ENCODE assay signal across 8 cellular contexts in genomic region chr11:62666259-62666926, GRCh38. TPM values are rescaled to one million over a fixed set of nuclear protein-coding genes. Genes with fewer than 3 reads are reported as not detected.
A peak's percentile ranks its signal among the peaks of the same experiment; 100 is the strongest.
DNase-seq lines count a peak whose midpoint lies in the region; ATAC-seq, FAIRE-seq and TF ChIP-seq lines count a peak whose summit lies in the region.

No MANE protein-coding gene starts in this region.

- H3K79me1 ChIP-seq in H1 (ENCODE audit: low read depth, low read length) (peaks cover 5% of the 10 kb centered on the region), neuronal stem cell (ENCODE audit: low read depth, low read length) (peaks cover 11% of the 10 kb centered on the region)

- H2BK20ac ChIP-seq in H1 (ENCODE audit: low read length) = no peak overlapping the region

- peak overlapping the region; percentile 1 for H4K91ac ChIP-seq in H1 (replicated peaks; ENCODE audit: insufficient read length, low read length)
- no peak overlapping the region for H4K91ac ChIP-seq in neuronal stem cell (ENCODE audit: low read depth, low read length, poor library complexity)

- H3K4me1 Mint-ChIP-seq in Caco-2 (ENCODE audit: low read depth, unreplicated experiment) = peaks cover 11% of the 10 kb centered on the region

- intact Hi-C loops in Caco-2 (cut with micrococcal nuclease; ENCODE audit: unreplicated experiment) (no loop called here), PC-3 (cut with micrococcal nuclease) (no loop called here)

- H3K27ac Mint-ChIP-seq in Caco-2 (ENCODE audit: unreplicated experiment) = peak overlapping the region; percentile 97

- no peaks in the 10 kb centered on the region for H3K9me2 ChIP-seq in PC-3 (replicated peaks; ENCODE audit: low read length)

- H3K27me3 ChIP-seq in Caco-2 (replicated peaks; ENCODE audit: control insufficient read depth, insufficient read depth, low read length) = no peaks in the 10 kb centered on the region
- no peaks in the 10 kb centered on the region for H3K27me3 ChIP-seq in PC-3 (ENCODE audit: low read length)
- H3K27me3 ChIP-seq in H1 (replicated peaks in 1 of 4; ENCODE audit: control insufficient read depth in 3 of 4, extremely low read depth in 1 of 4, insufficient read depth in 3 of 4, low read length in 3 of 4) = no peaks in the 10 kb centered on the region
- H3K27me3 ChIP-seq in neuronal stem cell (ENCODE audit: control insufficient read depth in 3 of 3, insufficient read depth in 3 of 3, low read depth in 1 of 3, low read length in 3 of 3) = no peaks in the 10 kb centered on the region

- H3K9ac ChIP-seq in PC-3 (ENCODE audit: low read length) (peak overlapping the region; percentile 92), H1 (replicated peaks in 1 of 4; ENCODE audit: extremely low read depth in 1 of 4, low read depth in 3 of 4, low read length in 3 of 4) (peak overlapping the region; percentile 57 to 92 (median 90)), neuronal stem cell (ENCODE audit: low read depth, low read length, poor library complexity) (peak overlapping the region; percentile 95)

- H2AFZ ChIP-seq in PC-3 (ENCODE audit: low read length) (no peak overlapping the region), H1 (ENCODE audit: low read length) (no peak overlapping the region), neuronal stem cell (ENCODE audit: low read length) (no peak overlapping the region)

- H3K79me2 ChIP-seq in PC-3 (ENCODE audit: low read length) (peaks cover 72% of the 10 kb centered on the region), H1 (ENCODE audit: control insufficient read depth in 1 of 2, insufficient read depth in 2 of 2, low read length in 2 of 2) (peaks cover 7 to 33% of the 10 kb centered on the region in 2 experiments; a peak in 3 of 4 replicates)

- peak; percentile 57 to 81 for TF ChIP-seq POLR2A in H1 (IDR thresholded peaks at IDR 0.05; ENCODE audit: control extremely low read depth in 1 of 2, low read depth in 2 of 2, low read length in 2 of 2)

- H4K5ac ChIP-seq in H1 (ENCODE audit: insufficient read length, low read depth, low read length) = peak overlapping the region; percentile 84

- H3K36me3 ChIP-seq in Caco-2 (ENCODE audit: control insufficient read depth, insufficient read depth, low read length) (peaks cover 7% of the 10 kb centered on the region), PC-3 (ENCODE audit: low read depth, low read length) (peaks cover 16% of the 10 kb centered on the region), H1 (ENCODE audit: control insufficient read depth in 2 of 4, insufficient read depth in 4 of 4, low read length in 3 of 4) (peaks cover 11 to 35% (median 20%) of the 10 kb centered on the region in 4 experiments), neuronal stem cell (replicated peaks in 1 of 2; ENCODE audit: control insufficient read depth in 2 of 2, insufficient read depth in 2 of 2, low read length in 2 of 2) (peaks cover 16 to 42% of the 10 kb centered on the region in 2 donors)

- H3K27ac ChIP-seq in PC-3 (ENCODE audit: low read length) (peak overlapping the region; percentile 30), H1 (ENCODE audit: low read depth, low read length) (peak overlapping the region; percentile 73; the same call in 1 of the 2 replicates), neuronal stem cell (replicated peaks; ENCODE audit: low read length) (no peak overlapping the region)

- H3K27me3 Mint-ChIP-seq in Caco-2 (ENCODE audit: insufficient read depth, unreplicated experiment) = no peaks in the 10 kb centered on the region

- H3K4ac ChIP-seq in H1 (replicated peaks; ENCODE audit: insufficient read length, low read depth, low read length) = peak overlapping the region; percentile 74
- H3K4ac ChIP-seq in neuronal stem cell (ENCODE audit: low read length) = no peak overlapping the region

- H3K4me3 ChIP-seq in Caco-2 (ENCODE audit: low read depth, low read length) (peak overlapping the region; percentile 50), PC-3 (ENCODE audit: low read length) (peak overlapping the region; percentile 98), H1 (ENCODE audit: extremely low read depth in 1 of 4, insufficient read depth in 2 of 4, low read depth in 3 of 4, low read length in 4 of 4) (peak overlapping the region; percentile 83 to 98 (median 95)), neuronal stem cell (ENCODE audit: low read length in 2 of 2) (peak overlapping the region; percentile 84 to 98)

- peak overlapping the region; percentile 93 for H3K56ac ChIP-seq in H1 (replicated peaks; ENCODE audit: insufficient read length, low read depth, low read length)

- peaks cover 13% of the 10 kb centered on the region for H3F3A ChIP-seq in PC-3 (ENCODE audit: low read length, unreplicated experiment)

- peak overlapping the region; percentile 99 for H3K4me3 Mint-ChIP-seq in Caco-2 (ENCODE audit: unreplicated experiment)

- CTCF ChIA-PET in Caco-2 (lab: Charles Lee) = interaction anchor here (1.4 to 2.1 kb wide), 3 partner anchors 13 to 93 kb away, joined by 4 to 7 read pairs (median 6); partner anchors contain the start of genes EEF1G, INTS5 and TUT1
- CTCF ChIA-PET in PC-3 (lab: Charles Lee) = interaction anchor here (0.5 to 1.7 kb wide), 2 partner anchors 15 to 121 kb away, joined by 4 to 6 read pairs; partner anchors contain the start of gene TMEM179B
- CTCF ChIA-PET in H1 (lab: Charles Lee; ENCODE audit: partially characterized antibody) = interaction anchor here (0.7 to 2.5 kb wide), 10 partner anchors 11 to 1525 kb away, joined by 3 to 8 read pairs (median 4); no protein-coding TSS in a partner anchor

- H2BK15ac ChIP-seq in H1 (ENCODE audit: low read length) = no peak overlapping the region
- no peak overlapping the region for H2BK15ac ChIP-seq in neuronal stem cell (ENCODE audit: low read length)

- H2BK12ac ChIP-seq in H1 (ENCODE audit: low read depth, low read length) = no peak overlapping the region
- H2BK12ac ChIP-seq in neuronal stem cell (ENCODE audit: low read length) = no peak overlapping the region

- H3K23ac ChIP-seq in H1 (ENCODE audit: insufficient read length) (no peak overlapping the region), neuronal stem cell (ENCODE audit: low read depth, low read length, poor library complexity) (peak overlapping the region; percentile 59)

- H2BK5ac ChIP-seq in H1 (ENCODE audit: low read depth, low read length) = peak overlapping the region; percentile 80
- H2BK5ac ChIP-seq in neuronal stem cell (ENCODE audit: low read length) = no peak overlapping the region

- peaks cover 15% of the 10 kb centered on the region for H3K23me2 ChIP-seq in H1 (ENCODE audit: low read depth, low read length)

- DNase-seq in Caco-2 = no peak
- DNase-seq in PC-3 = no peak
- DNase-seq in H1 (ENCODE audit: low read depth in 1 of 2, low spot score in 2 of 2) = no peak
- DNase-seq in neuronal stem cell (ENCODE audit: low spot score) = no peak
- DNase-seq in NCI-H2107 treated with DMSO at 0.1 percent for 48 hours (lab: John Stamatoyannopoulos, UW; ENCODE audit: unreplicated experiment) = no peak

- peak overlapping the region; percentile 56 for H2BK120ac ChIP-seq in H1 (replicated peaks; ENCODE audit: low read depth, low read length)
- no peak overlapping the region for H2BK120ac ChIP-seq in neuronal stem cell (ENCODE audit: low read depth, low read length)

- no peak for TF ChIP-seq EP300 in H1 (IDR thresholded peaks at IDR 0.05; ENCODE audit: borderline replicate concordance in 1 of 2, low read depth in 2 of 2, low read length in 2 of 2)

- H4K20me1 ChIP-seq in PC-3 (ENCODE audit: low read length) = peaks cover 14% of the 10 kb centered on the region; the same call in 1 of the 2 replicates
- peaks cover 3 to 6% of the 10 kb centered on the region in 2 experiments for H4K20me1 ChIP-seq in H1 (replicated peaks in 1 of 2; ENCODE audit: control insufficient read depth in 1 of 2, insufficient read depth in 2 of 2, low read length in 2 of 2)

- 65% methylated on average over 16 of the region's 16 CpGs; no CpG with 5 or more reads in 1 of the 2 experiments for WGBS in H1 (ENCODE audit: extremely low coverage in 1 of 2, insufficient coverage in 1 of 2, insufficient read length in 1 of 2, insufficient replicate concordance in 2 of 2, low coverage in 1 of 2, low lambda C conversion rate in 2 of 2, missing lambda C conversion rate in 1 of 2), 2 experiments
- WGBS in neuronal stem cell (ENCODE audit: extremely low coverage in 2 of 2, insufficient read length in 2 of 2, insufficient replicate concordance in 1 of 2), 2 donors = no CpG with 5 or more reads among the region's 16 CpGs

- no peaks in the 10 kb centered on the region for H3K9me3 ChIP-seq in Caco-2
- no peaks in the 10 kb centered on the region for H3K9me3 ChIP-seq in PC-3 (ENCODE audit: low read length)
- no peaks in the 10 kb centered on the region for H3K9me3 ChIP-seq in H1 (ENCODE audit: insufficient read depth in 2 of 2, low read depth in 1 of 2, low read length in 1 of 2)
- no peaks in the 10 kb centered on the region for H3K9me3 ChIP-seq in neuronal stem cell (replicated peaks in 1 of 2; ENCODE audit: control insufficient read depth in 2 of 2, insufficient read depth in 1 of 2, low read depth in 1 of 2, low read length in 2 of 2)

- H3K9me3 Mint-ChIP-seq in Caco-2 (ENCODE audit: unreplicated experiment) = no peaks in the 10 kb centered on the region

- H4K8ac ChIP-seq in H1 (ENCODE audit: extremely low read depth, insufficient read depth, low read length) (no peak overlapping the region; the same call in 1 of the 2 replicates), neuronal stem cell (ENCODE audit: low read depth, low read length) (no peak overlapping the region)

- no peak overlapping the region for H2AK5ac ChIP-seq in H1 (ENCODE audit: low read depth, low read length)
- no peak overlapping the region for H2AK5ac ChIP-seq in neuronal stem cell (ENCODE audit: low read depth, low read length)

- H3K36me3 Mint-ChIP-seq in Caco-2 (ENCODE audit: insufficient read depth, unreplicated experiment) = peaks cover 79% of the 10 kb centered on the region

- H3K18ac ChIP-seq in H1 (ENCODE audit: extremely low read depth, low read length) = peak overlapping the region; percentile 63; the same call in 1 of the 2 replicates
- H3K18ac ChIP-seq in neuronal stem cell (ENCODE audit: low read length) = peak overlapping the region; percentile 13

- TF ChIP-seq RAD21 in H1 (IDR thresholded peaks at IDR 0.05 in 1 of 2, conservative IDR thresholded peaks at IDR 0.05 in 1 of 2; ENCODE audit: low read depth in 2 of 2, low read length in 2 of 2) = no peak

- no peak for FAIRE-seq in H1 (lab: Jason Lieb, UNC)

- ATAC-seq in PC-3 (no peak), GM18907 (IDR thresholded peaks at IDR 0.05; ENCODE audit: unreplicated experiment) (no peak), HG03439 (IDR thresholded peaks at IDR 0.05; ENCODE audit: unreplicated experiment) (no peak), GM21619 (IDR thresholded peaks at IDR 0.05; ENCODE audit: unreplicated experiment) (no peak)

- H3K4me2 ChIP-seq in PC-3 (ENCODE audit: low read length) = peak overlapping the region; percentile 93
- peak overlapping the region; percentile 77 to 86 for H3K4me2 ChIP-seq in H1 (ENCODE audit: insufficient read depth in 1 of 2, low read depth in 2 of 2, low read length in 2 of 2)
- peak overlapping the region; percentile 93 for H3K4me2 ChIP-seq in neuronal stem cell (ENCODE audit: insufficient read depth, low read length, poor library complexity, severe bottlenecking)

- TF ChIP-seq CTCF in Caco-2 (IDR thresholded peaks at IDR 0.05; ENCODE audit: insufficient read depth in 1 of 2, low read depth in 1 of 2, low read length in 1 of 2, severe bottlenecking in 1 of 2, unreplicated experiment in 1 of 2) = no peak
- no peak for TF ChIP-seq CTCF in PC-3 (conservative IDR thresholded peaks at IDR 0.05; ENCODE audit: low read depth, low read length)
- TF ChIP-seq CTCF in H1 (IDR thresholded peaks at IDR 0.05; ENCODE audit: control extremely low read depth in 1 of 3, insufficient read depth in 1 of 3, low read depth in 1 of 3, low read length in 3 of 3) = no peak

- POLR2A ChIA-PET in Caco-2 (lab: Charles Lee) (interaction anchor here (0.5 to 2.1 kb wide), 7 partner anchors 13 to 1639 kb away, joined by 3 to 46 read pairs (median 8); partner anchors contain the start of genes ESRRA, HNRNPUL2, INTS5 and STX5), PC-3 (lab: Charles Lee; ENCODE audit: unreplicated experiment) (interaction anchor here (0.6 to 2.1 kb wide), 2 partner anchors 11 to 96 kb away, joined by 5 to 11 read pairs; no protein-coding TSS in a partner anchor), H1 (lab: Charles Lee; ENCODE audit: partially characterized antibody) (interaction anchor here (0.6 to 61.4 kb wide), 28 partner anchors 6 to 223 kb away, joined by 3 to 2041 read pairs (median 20); partner anchors contain the start of genes B3GAT3, BSCL2, C11orf98 and CSKMT)

- H3K14ac ChIP-seq in H1 (ENCODE audit: insufficient read length) = no peak overlapping the region
- no peak overlapping the region for H3K14ac ChIP-seq in neuronal stem cell (ENCODE audit: low read length)

- H3K4me1 ChIP-seq in Caco-2 (peaks cover 23% of the 10 kb centered on the region), PC-3 (ENCODE audit: insufficient read depth, low read length) (peaks cover 35% of the 10 kb centered on the region), H1 (replicated peaks in 1 of 4; ENCODE audit: control insufficient read depth in 3 of 4, insufficient read depth in 4 of 4, low read length in 3 of 4) (peaks cover 4 to 11% (median 8%) of the 10 kb centered on the region in 4 experiments), neuronal stem cell (ENCODE audit: control insufficient read depth in 2 of 2, insufficient read depth in 1 of 2, low read depth in 1 of 2, low read length in 2 of 2) (peaks cover 4 to 12% of the 10 kb centered on the region in 2 donors)

- BruUV-seq in Caco-2 (replicated peaks; lab: Mats Ljungman, UMichigan) = no TSS peak
- no TSS peak for BruUV-seq in PC-3 (replicated peaks; lab: Mats Ljungman, UMichigan)

RNA-seq across cellular contexts. Expression of gene CSKMT, which starts 1.3 kb away (rescaled TPM):
- 38.2 and 40.1 TPM in 2 replicates for total RNA-seq in Caco-2 (2022)
- 12.9 and 16.3 TPM in 2 replicates for total RNA-seq in PC-3 (2014; rRNA removed)
- 66.1 and 67.8 TPM in 2 replicates for total RNA-seq in H1 (2021; fragmentation: NEBNext Ultra II Directional; extraction: Animal tissue kit (Norgen Biotek cat#: 25700))
- polyA plus RNA-seq in H1 (2011; rRNA removed) = 12.0 and 26.4 TPM in 2 replicates
- 12.8 TPM for polyA plus RNA-seq in H1 (2011; cell fraction: cytosol; rRNA removed)
- polyA plus RNA-seq in H1 (2011; cell fraction: nucleus; rRNA removed) = 35.7 TPM
- polyA plus RNA-seq in H1 (2012, experiment 1 of 2) = 14.9 to 28.1 TPM (median 21.4 TPM) in 4 replicates
- polyA plus RNA-seq in H1 (2012, experiment 2 of 2) = 33.4 TPM
- polyA plus RNA-seq in H1 (2013, experiment 1 of 2) = 56.6 TPM
- polyA plus RNA-seq in H1 (2013, experiment 2 of 2) = 55.3 TPM
- 24.5 and 50.1 TPM in 2 replicates for polyA minus RNA-seq in H1 (2011; rRNA and poly(A)+ RNA removed)
- 118 TPM for polyA minus RNA-seq in H1 (2011; cell fraction: cytosol; rRNA and poly(A)+ RNA removed)
- polyA minus RNA-seq in H1 (2011; cell fraction: nucleus; rRNA and poly(A)+ RNA removed) = 195 TPM
- 18.5 TPM for polyA plus RNA-seq in neuronal stem cell (2013, experiment 1 of 2)
- 17.0 TPM for polyA plus RNA-seq in neuronal stem cell (2013, experiment 2 of 2)

RNA-seq across cellular contexts. Expression of gene C11orf98, which starts 1.4 kb away (rescaled TPM):
- total RNA-seq in Caco-2 (2022) = 115 and 123 TPM in 2 replicates
- total RNA-seq in PC-3 (2014; rRNA removed) = 236 and 302 TPM in 2 replicates
- 171 and 173 TPM in 2 replicates for total RNA-seq in H1 (2021; fragmentation: NEBNext Ultra II Directional; extraction: Animal tissue kit (Norgen Biotek cat#: 25700))
- polyA plus RNA-seq in H1 (2011; rRNA removed) = 68.0 and 72.1 TPM in 2 replicates
- 154 TPM for polyA plus RNA-seq in H1 (2011; cell fraction: cytosol; rRNA removed)
- 107 TPM for polyA plus RNA-seq in H1 (2011; cell fraction: nucleus; rRNA removed)
- 146 to 196 TPM (median 168 TPM) in 4 replicates for polyA plus RNA-seq in H1 (2012, experiment 1 of 2)
- polyA plus RNA-seq in H1 (2012, experiment 2 of 2) = 164 TPM
- polyA plus RNA-seq in H1 (2013, experiment 1 of 2) = 226 TPM
- 250 TPM for polyA plus RNA-seq in H1 (2013, experiment 2 of 2)
- polyA minus RNA-seq in H1 (2011; rRNA and poly(A)+ RNA removed) = 14.8 and 17.1 TPM in 2 replicates
- polyA minus RNA-seq in H1 (2011; cell fraction: cytosol; rRNA and poly(A)+ RNA removed) = 16.8 TPM
- polyA minus RNA-seq in H1 (2011; cell fraction: nucleus; rRNA and poly(A)+ RNA removed) = 28.0 TPM
- polyA plus RNA-seq in neuronal stem cell (2013, experiment 1 of 2) = 116 TPM
- polyA plus RNA-seq in neuronal stem cell (2013, experiment 2 of 2) = 111 TPM

RNA-seq across cellular contexts. Expression of gene UQCC3, which starts 5.1 kb away (rescaled TPM):
- total RNA-seq in Caco-2 (2022) (23.9 and 24.0 TPM in 2 replicates), PC-3 (2014; rRNA removed) (83.6 and 95.6 TPM in 2 replicates)
- total RNA-seq in H1 (2021; fragmentation: NEBNext Ultra II Directional; extraction: Animal tissue kit (Norgen Biotek cat#: 25700)) = 14.2 and 15.2 TPM in 2 replicates
- 15.7 and 27.9 TPM in 2 replicates for polyA plus RNA-seq in H1 (2011; rRNA removed)
- 27.4 TPM for polyA plus RNA-seq in H1 (2011; cell fraction: cytosol; rRNA removed)
- 15.1 TPM for polyA plus RNA-seq in H1 (2011; cell fraction: nucleus; rRNA removed)
- polyA plus RNA-seq in H1 (2012, experiment 1 of 2) = 9.2 to 17.6 TPM (median 14.6 TPM) in 4 replicates
- polyA plus RNA-seq in H1 (2012, experiment 2 of 2) = 6.8 TPM
- 13.2 TPM for polyA plus RNA-seq in H1 (2013, experiment 1 of 2)
- polyA plus RNA-seq in H1 (2013, experiment 2 of 2) = 15.4 TPM
- polyA minus RNA-seq in H1 (2011; rRNA and poly(A)+ RNA removed) = 2.3 and 2.7 TPM in 2 replicates
- polyA minus RNA-seq in H1 (2011; cell fraction: cytosol; rRNA and poly(A)+ RNA removed) = 5.5 TPM
- 9.4 TPM for polyA minus RNA-seq in H1 (2011; cell fraction: nucleus; rRNA and poly(A)+ RNA removed)
- polyA plus RNA-seq in neuronal stem cell (2013, experiment 1 of 2) = 11.6 TPM
- polyA plus RNA-seq in neuronal stem cell (2013, experiment 2 of 2) = 11.7 TPM

RNA-seq across cellular contexts. Expression of gene LBHD1, which starts 5.7 kb away (rescaled TPM):
- total RNA-seq in Caco-2 (2022) (11.9 and 13.6 TPM in 2 replicates), PC-3 (2014; rRNA removed) (4.7 and 9.7 TPM in 2 replicates)
- total RNA-seq in H1 (2021; fragmentation: NEBNext Ultra II Directional; extraction: Animal tissue kit (Norgen Biotek cat#: 25700)) = 3.6 and 5.2 TPM in 2 replicates
- polyA plus RNA-seq in H1 (2011; rRNA removed) = 2.3 and 2.8 TPM in 2 replicates
- 2.5 TPM for polyA plus RNA-seq in H1 (2011; cell fraction: cytosol; rRNA removed)
- polyA plus RNA-seq in H1 (2011; cell fraction: nucleus; rRNA removed) = 5.8 TPM
- 3.3 to 4.0 TPM (median 3.6 TPM) in 4 replicates for polyA plus RNA-seq in H1 (2012, experiment 1 of 2)
- 2.7 TPM for polyA plus RNA-seq in H1 (2012, experiment 2 of 2)
- 3.2 TPM for polyA plus RNA-seq in H1 (2013, experiment 1 of 2)
- polyA plus RNA-seq in H1 (2013, experiment 2 of 2) = 2.7 TPM
- polyA minus RNA-seq in H1 (2011; rRNA and poly(A)+ RNA removed) = 2.8 and 3.6 TPM in 2 replicates
- polyA minus RNA-seq in H1 (2011; cell fraction: cytosol; rRNA and poly(A)+ RNA removed) = 3.4 TPM
- 9.8 TPM for polyA minus RNA-seq in H1 (2011; cell fraction: nucleus; rRNA and poly(A)+ RNA removed)
- polyA plus RNA-seq in neuronal stem cell (2013, experiment 1 of 2) = 1.1 TPM
- 0.98 TPM for polyA plus RNA-seq in neuronal stem cell (2013, experiment 2 of 2)

RNA-seq across cellular contexts. Expression of gene UBXN1, which starts 12.5 kb away (rescaled TPM):
- total RNA-seq in Caco-2 (2022) (116 and 118 TPM in 2 replicates), PC-3 (2014; rRNA removed) (190 and 311 TPM in 2 replicates)
- 104 and 114 TPM in 2 replicates for total RNA-seq in H1 (2021; fragmentation: NEBNext Ultra II Directional; extraction: Animal tissue kit (Norgen Biotek cat#: 25700))
- polyA plus RNA-seq in H1 (2011; rRNA removed) = 78.6 and 126 TPM in 2 replicates
- 175 TPM for polyA plus RNA-seq in H1 (2011; cell fraction: cytosol; rRNA removed)
- 134 TPM for polyA plus RNA-seq in H1 (2011; cell fraction: nucleus; rRNA removed)
- 93.9 to 156 TPM (median 146 TPM) in 4 replicates for polyA plus RNA-seq in H1 (2012, experiment 1 of 2)
- polyA plus RNA-seq in H1 (2012, experiment 2 of 2) = 174 TPM
- 99.6 TPM for polyA plus RNA-seq in H1 (2013, experiment 1 of 2)
- polyA plus RNA-seq in H1 (2013, experiment 2 of 2) = 95.6 TPM
- 27.2 and 28.9 TPM in 2 replicates for polyA minus RNA-seq in H1 (2011; rRNA and poly(A)+ RNA removed)
- 48.2 TPM for polyA minus RNA-seq in H1 (2011; cell fraction: cytosol; rRNA and poly(A)+ RNA removed)
- polyA minus RNA-seq in H1 (2011; cell fraction: nucleus; rRNA and poly(A)+ RNA removed) = 49.5 TPM
- 140 TPM for polyA plus RNA-seq in neuronal stem cell (2013, experiment 1 of 2)
- 127 TPM for polyA plus RNA-seq in neuronal stem cell (2013, experiment 2 of 2)
